Comparison of ENCODE assay signal across 10 cellular contexts in the genomic region with DNA sequence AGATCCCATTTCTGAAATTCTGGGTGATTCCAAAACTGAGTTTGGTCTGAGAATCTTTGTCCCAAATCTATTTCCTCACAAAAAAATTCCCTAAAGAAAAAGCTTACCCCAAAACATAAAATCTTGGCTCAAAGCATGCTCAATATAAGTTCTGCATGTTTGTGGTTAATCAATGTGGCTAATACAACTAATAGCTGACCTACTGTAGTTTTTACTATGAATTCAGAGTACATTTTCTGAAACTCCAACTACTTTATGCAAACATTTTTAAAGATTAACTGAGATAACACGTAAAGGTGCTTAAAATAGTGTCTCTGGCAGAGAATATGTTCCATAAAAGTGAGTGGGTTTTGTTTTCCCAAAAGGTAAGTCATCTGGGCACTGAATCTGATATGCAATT.
DNase-seq lines count a peak whose midpoint lies in the region; ATAC-seq and TF ChIP-seq lines count a peak whose summit lies in the region.
"Had no signal": no experiment of that assay in that cellular context is flagged by ENCODE, and none has a peak within 500 bp of the region (broad histone marks: within the 10 kb centered on the region; RNA-seq: fewer than 3 reads in every experiment).

No MANE protein-coding gene starts in this region.

- DNase-seq in stimulated activated naive CD8-positive, alpha-beta T cell treated with anti-CD3 and anti-CD28 coated beads, Interleukin-15, Interleukin-2, amounts not matched to agents 100 U/mL and 50 U/mL, for 24 hours: no peak
- DNase-seq in activated CD8-positive, alpha-beta T cell treated with anti-CD3 and anti-CD28 coated beads for 36 hours: no peak
- DNase-seq in transverse colon (no peak), NCI-H345 (lab: John Stamatoyannopoulos, UW) (no peak), HCEC 1CT (no peak)
- DNase-seq: AML-193, NCI-H446 treated with DMSO at 0.1 percent for 48 hours had no signal

- peak overlapping the region; percentile 58 for H3K27ac ChIP-seq in mesodermal cell (ENCODE audit: low read depth, low read length, severe bottlenecking)
- H3K27ac ChIP-seq in transverse colon: peak overlapping the region in 2 of 4 donors; percentile 4 to 19

- no CpG with 5 or more reads among the region's 1 CpG for WGBS in mesodermal cell (ENCODE audit: insufficient coverage in 2 of 2), 2 experiments
- 32 to 36% methylated on average over 1 of the region's 1 CpG for WGBS in transverse colon (ENCODE audit: low coverage in 1 of 2), 2 donors

- no peak overlapping the region for H3K4me3 ChIP-seq in mesodermal cell (ENCODE audit: extremely low read depth, insufficient read depth, low read length, poor library complexity, severe bottlenecking)
- no peak overlapping the region for H3K4me3 ChIP-seq in transverse colon

- POLR2A ChIA-PET in activated CD8-positive, alpha-beta T cell treated with anti-CD3 and anti-CD28 coated beads for 36 hours (lab: Charles Lee): interaction anchor here (0.6 to 1.4 kb wide), 2 partner anchors 115 to 132 kb away, joined by 3 to 4 read pairs; no protein-coding TSS in a partner anchor

- TF ChIP-seq POLR2A in transverse colon (IDR thresholded peaks at IDR 0.05): no peak

- peaks cover 53% of the 10 kb centered on the region for H3K4me1 Mint-ChIP-seq in stimulated activated naive CD8-positive, alpha-beta T cell treated with anti-CD3 and anti-CD28 coated beads, Interleukin-15, Interleukin-2, amounts not matched to agents 100 ng/mL and 50 ng/mL, for 24 hours (ENCODE audit: low read depth)
- H3K4me1 Mint-ChIP-seq in activated CD8-positive, alpha-beta T cell treated with anti-CD3 and anti-CD28 coated beads for 36 hours (ENCODE audit: low read depth): peaks cover 52% of the 10 kb centered on the region

- H3K36me3 Mint-ChIP-seq in stimulated activated naive CD8-positive, alpha-beta T cell treated with anti-CD3 and anti-CD28 coated beads, Interleukin-15, Interleukin-2, amounts not matched to agents 100 ng/mL and 50 ng/mL, for 24 hours (ENCODE audit: low read depth): no peaks in the 10 kb centered on the region
- no peaks in the 10 kb centered on the region for H3K36me3 Mint-ChIP-seq in activated CD8-positive, alpha-beta T cell treated with anti-CD3 and anti-CD28 coated beads for 36 hours (ENCODE audit: low read depth)

- H3K4me3 Mint-ChIP-seq in stimulated activated naive CD8-positive, alpha-beta T cell treated with anti-CD3 and anti-CD28 coated beads, Interleukin-15, Interleukin-2, amounts not matched to agents 100 ng/mL and 50 ng/mL, for 24 hours: no peak overlapping the region
- no peak overlapping the region for H3K4me3 Mint-ChIP-seq in activated CD8-positive, alpha-beta T cell treated with anti-CD3 and anti-CD28 coated beads for 36 hours

- H3K27me3 Mint-ChIP-seq in stimulated activated naive CD8-positive, alpha-beta T cell treated with anti-CD3 and anti-CD28 coated beads, Interleukin-15, Interleukin-2, amounts not matched to agents 100 ng/mL and 50 ng/mL, for 24 hours: no peaks in the 10 kb centered on the region
- no peaks in the 10 kb centered on the region for H3K27me3 Mint-ChIP-seq in activated CD8-positive, alpha-beta T cell treated with anti-CD3 and anti-CD28 coated beads for 36 hours

- intact Hi-C loops in activated CD8-positive, alpha-beta T cell treated with anti-CD3 and anti-CD28 coated beads for 36 hours (cut with micrococcal nuclease): loop anchor here (5.0 kb wide), 1 partner anchor 448 kb away; no protein-coding TSS in a partner anchor
- intact Hi-C loops in transverse colon (cut with DNase I; ENCODE audit: low total_unique reads): no loop called here

- no peak for TF ChIP-seq EP300 in transverse colon (IDR thresholded peaks at IDR 0.05; ENCODE audit: low read depth)

- in situ Hi-C loops in transverse colon (cut with MboI; ENCODE audit: low pct_ligation_motif_present in 1 of 4, low pct_unique_long_range_greater_than_20kb in 1 of 4, low sequenced_read_pairs in 3 of 4): no loop called here

- no peaks in the 10 kb centered on the region for H3K9me3 Mint-ChIP-seq in stimulated activated naive CD8-positive, alpha-beta T cell treated with anti-CD3 and anti-CD28 coated beads, Interleukin-15, Interleukin-2, amounts not matched to agents 100 ng/mL and 50 ng/mL, for 24 hours
- no peaks in the 10 kb centered on the region for H3K9me3 Mint-ChIP-seq in activated CD8-positive, alpha-beta T cell treated with anti-CD3 and anti-CD28 coated beads for 36 hours

- CTCF ChIA-PET in activated CD8-positive, alpha-beta T cell treated with anti-CD3 and anti-CD28 coated beads for 36 hours (lab: Charles Lee): interaction anchor here (1.3 to 2.5 kb wide), 3 partner anchors 20 to 103 kb away, joined by 3 to 6 read pairs (median 4); no protein-coding TSS in a partner anchor

- H3K27ac Mint-ChIP-seq in stimulated activated naive CD8-positive, alpha-beta T cell treated with anti-CD3 and anti-CD28 coated beads, Interleukin-15, Interleukin-2, amounts not matched to agents 100 ng/mL and 50 ng/mL, for 24 hours: peak overlapping the region; percentile 78
- H3K27ac Mint-ChIP-seq in activated CD8-positive, alpha-beta T cell treated with anti-CD3 and anti-CD28 coated beads for 36 hours: peak overlapping the region; percentile 82

- no peaks in the 10 kb centered on the region for H3K27me3 ChIP-seq in transverse colon

- H3K9me3 ChIP-seq in mesodermal cell (ENCODE audit: control insufficient read depth, low read length) (no peaks in the 10 kb centered on the region), transverse colon (no peaks in the 10 kb centered on the region)

- H3K36me3 ChIP-seq in mesodermal cell (ENCODE audit: control insufficient read depth, insufficient read depth, low read length): no peaks in the 10 kb centered on the region
- no peaks in the 10 kb centered on the region for H3K36me3 ChIP-seq in transverse colon

- no peak for TF ChIP-seq CTCF in activated CD8-positive, alpha-beta T cell treated with anti-CD3 and anti-CD28 coated beads for 36 hours (IDR thresholded peaks at IDR 0.05)
- no peak for TF ChIP-seq CTCF in transverse colon (IDR thresholded peaks at IDR 0.05)

- no peak for ATAC-seq in stimulated activated naive CD8-positive, alpha-beta T cell treated with anti-CD3 and anti-CD28 coated beads, Interleukin-15, Interleukin-2, amounts not matched to agents 100 U/mL and 50 U/mL, for 24 hours
- no peak for ATAC-seq in activated CD8-positive, alpha-beta T cell treated with anti-CD3 and anti-CD28 coated beads for 36 hours
- no peak for ATAC-seq in GM21825 (IDR thresholded peaks at IDR 0.05; ENCODE audit: unreplicated experiment)

- H3K4me1 ChIP-seq in mesodermal cell (ENCODE audit: control insufficient read depth, insufficient read depth, low read length, poor library complexity, severe bottlenecking): peaks cover 18% of the 10 kb centered on the region
- peaks cover 0 to 50% (median 23%) of the 10 kb centered on the region in 4 donors for H3K4me1 ChIP-seq in transverse colon
